In the genomic region with DNA sequence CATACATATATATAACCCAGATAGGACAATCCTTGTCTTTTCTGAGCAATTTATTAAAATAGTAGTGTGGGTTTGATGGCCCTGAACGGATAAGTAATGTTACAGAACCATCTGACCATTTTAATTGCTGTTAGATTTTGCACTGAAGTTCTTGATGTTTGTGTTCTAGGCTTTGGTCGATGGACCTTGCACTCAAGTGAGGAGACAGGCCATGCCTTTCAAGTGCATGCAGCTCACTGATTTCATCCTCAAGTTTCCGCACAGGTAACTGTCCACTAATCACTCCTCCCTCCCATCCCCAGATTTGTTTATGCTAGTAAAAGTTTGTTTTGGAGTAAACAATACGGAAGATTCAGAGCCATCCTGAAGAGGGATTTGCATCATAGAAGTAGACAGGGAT, we compare ENCODE assay signal across 8 cellular contexts. TPM values are rescaled to one million over a fixed set of nuclear protein-coding genes. Genes with fewer than 3 reads are reported as not detected.
DNase-seq lines count a peak whose midpoint lies in the region; ATAC-seq and TF ChIP-seq lines count a peak whose summit lies in the region.
"Had no signal": no experiment of that assay in that cellular context is flagged by ENCODE, and none has a peak within 500 bp of the region (broad histone marks: within the 10 kb centered on the region; RNA-seq: fewer than 3 reads in every experiment).

No MANE protein-coding gene starts in this region.

- H3K4me3 ChIP-seq in HFF-Myc (replicated peaks; ENCODE audit: low read depth, low read length) (peak overlapping the region; percentile 96), WERI-Rb-1 (ENCODE audit: low read depth, low read length) (peak overlapping the region; percentile 99), fibroblast of villous mesenchyme (ENCODE audit: low read depth, low read length) (peak overlapping the region; percentile 86), skin epidermis (peak overlapping the region in 6 of 7 experiments; percentile 61 to 99 (median 88))

- H3K36me3 ChIP-seq in WERI-Rb-1 = peaks cover 60% of the 10 kb centered on the region

- no peak for ATAC-seq in GM19463 (IDR thresholded peaks at IDR 0.05; ENCODE audit: unreplicated experiment)
- ATAC-seq in GM18907 (IDR thresholded peaks at IDR 0.05; ENCODE audit: unreplicated experiment) = no peak

- DNase-seq in HFF-Myc (ENCODE audit: extremely low read depth, low read depth) = no peak
- DNase-seq in WERI-Rb-1 = no peak
- no peak for DNase-seq in fibroblast of villous mesenchyme (ENCODE audit: low read depth)
- no peak for DNase-seq in HCEC 1CT
- DNase-seq: activated CD4-positive, alpha-beta T cell treated with anti-CD3 and anti-CD28 coated beads for 4 hours had no signal

- H3K27ac ChIP-seq in WERI-Rb-1 (no peak overlapping the region; the same call in 1 of the 2 replicates), skin epidermis (peak overlapping the region in 3 of 21 experiments; percentile 94 to 96 (median 95))

- no peaks in the 10 kb centered on the region for H3K27me3 ChIP-seq in WERI-Rb-1 (ENCODE audit: insufficient read depth, low read depth, severe bottlenecking)

- TF ChIP-seq CTCF in HFF-Myc (IDR thresholded peaks at IDR 0.05; ENCODE audit: low read depth, low read length, missing control alignments) (no peak), WERI-Rb-1 (IDR thresholded peaks at IDR 0.05; ENCODE audit: low read depth, low read length) (no peak), fibroblast of villous mesenchyme (IDR thresholded peaks at IDR 0.05; ENCODE audit: insufficient read depth, low read depth, low read length) (no peak)

- H3K9me3 ChIP-seq in WERI-Rb-1 (ENCODE audit: severe bottlenecking) = no peaks in the 10 kb centered on the region

RNA-seq across cellular contexts. Expression of a gene that starts 1.3 kb away (rescaled TPM):
- total RNA-seq in fibroblast of villous mesenchyme = 156 and 209 TPM in 2 replicates

RNA-seq across cellular contexts. Expression of a gene that starts 18.4 kb away (rescaled TPM):
- total RNA-seq in fibroblast of villous mesenchyme = 3.9 and 5.2 TPM in 2 replicates

RNA-seq across cellular contexts. Expression of a gene that starts 47.4 kb away (rescaled TPM):
- total RNA-seq in fibroblast of villous mesenchyme = 0.86 and 0.97 TPM in 2 replicates
